ENCODE assay signal across 18 cellular contexts in the genomic region with DNA sequence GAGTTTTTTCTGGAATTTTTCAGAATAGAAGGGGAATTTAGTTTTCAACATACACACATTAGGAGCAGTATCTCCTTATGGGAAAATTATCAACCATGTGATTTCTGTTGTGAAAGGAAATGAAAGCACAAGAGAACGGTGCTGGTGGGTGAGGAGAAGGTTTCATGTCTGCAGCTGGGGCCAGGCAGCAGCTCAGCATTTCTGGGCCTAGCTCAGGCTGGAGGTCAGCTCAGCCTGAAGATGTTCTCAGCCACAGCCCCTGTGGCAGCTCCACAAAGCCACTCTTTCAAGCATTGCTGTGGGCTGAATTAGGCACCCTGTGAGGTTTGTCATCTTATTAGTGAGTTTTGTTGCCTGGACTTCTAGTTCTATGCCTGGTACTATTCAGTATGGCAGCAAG.
DNase-seq lines count a peak whose midpoint lies in the region; ATAC-seq, FAIRE-seq and TF ChIP-seq lines count a peak whose summit lies in the region.
"Had no signal": no experiment of that assay in that cellular context is flagged by ENCODE, and none has a peak within 500 bp of the region (broad histone marks: within the 10 kb centered on the region; RNA-seq: fewer than 3 reads in every experiment).

No MANE protein-coding gene starts in this region.

- H3K9me3 Mint-ChIP-seq in CD4-positive, alpha-beta T cell = no peaks in the 10 kb centered on the region

- peak overlapping the region; percentile 87 for H3K4me2 ChIP-seq in MM.1S (ENCODE audit: low read depth, low read length)

- H4K20me1 ChIP-seq in MM.1S (ENCODE audit: insufficient read depth, low read length) = no peaks in the 10 kb centered on the region

- H3K9me2 ChIP-seq in MM.1S (replicated peaks; ENCODE audit: insufficient read depth, low read length) = no peaks in the 10 kb centered on the region

- no peaks in the 10 kb centered on the region for H3K9me3 ChIP-seq in MM.1S (replicated peaks; ENCODE audit: insufficient read depth, low read length)
- peaks cover 0 to 4% (median 2%) of the 10 kb centered on the region in 4 donors for H3K9me3 ChIP-seq in upper lobe of left lung
- peaks cover 11% of the 10 kb centered on the region for H3K9me3 ChIP-seq in CD4-positive, alpha-beta T cell (ENCODE audit: control insufficient read depth, low read length)
- H3K9me3 ChIP-seq: MG63 had no signal

- H2AFZ ChIP-seq in MM.1S (ENCODE audit: low read length) = peak overlapping the region; percentile 48

- peaks cover 9% of the 10 kb centered on the region for H3K79me2 ChIP-seq in MM.1S (ENCODE audit: low read length)

- WGBS in upper lobe of left lung, 2 donors = 73 to 82% methylated on average over 1 of the region's 1 CpG

- H3K4me3 ChIP-seq in MM.1S (ENCODE audit: low read length) (peak overlapping the region; percentile 52), upper lobe of left lung (no peak overlapping the region)
- H3K4me3 ChIP-seq: MG63, right atrium auricular region had no signal

- peaks cover 65% of the 10 kb centered on the region for H3K4me1 ChIP-seq in MM.1S (ENCODE audit: low read length)
- no peaks in the 10 kb centered on the region for H3K4me1 ChIP-seq in upper lobe of left lung
- H3K4me1 ChIP-seq: right atrium auricular region had no signal

- CTCF ChIA-PET in CD4-positive, alpha-beta T cell (lab: Charles Lee) = no interaction called here

- no peak for TF ChIP-seq CTCF in MM.1S (IDR thresholded peaks at IDR 0.05; ENCODE audit: low read length)
- no peak for TF ChIP-seq CTCF in upper lobe of left lung (IDR thresholded peaks at IDR 0.05)
- no peak for TF ChIP-seq CTCF in CD4-positive, alpha-beta T cell (IDR thresholded peaks at IDR 0.05)

- H3K27me3 ChIP-seq in MM.1S (replicated peaks; ENCODE audit: insufficient read depth, low read length) = no peaks in the 10 kb centered on the region
- H3K27me3 ChIP-seq in upper lobe of left lung = no peaks in the 10 kb centered on the region
- no peaks in the 10 kb centered on the region for H3K27me3 ChIP-seq in CD4-positive, alpha-beta T cell (ENCODE audit: control insufficient read depth, insufficient read depth, low read length)
- H3K27me3 ChIP-seq: MG63, right atrium auricular region had no signal

- FAIRE-seq in GM18507 (lab: Jason Lieb, UNC) (peak; percentile 66), RCC 7860 (lab: Jason Lieb, UNC) (no peak)

- peak overlapping the region; percentile 63 for H3K9ac ChIP-seq in MM.1S (ENCODE audit: low read length)

- no peak for DNase-seq in GM18507 (ENCODE audit: extremely low spot score, insufficient read length, low read depth)
- peak; percentile 86 for DNase-seq in MM.1S
- DNase-seq in upper lobe of left lung = no peak
- no peak for DNase-seq in amygdala (lab: John Stamatoyannopoulos, UW)
- no peak for DNase-seq in RCC 7860 (ENCODE audit: low spot score)
- DNase-seq in CD4-positive, alpha-beta T cell = no peak
- DNase-seq: activated CD4-positive, CD25-positive, alpha-beta regulatory T cell treated with anti-CD3 and anti-CD28 coated beads, Interleukin-2, amount 50 U/mL, for 72 hours; DMS53; MG63; naive B cell; NCI-H2171 treated with DMSO at 0.1 percent for 48 hours; stimulated activated CD4-positive, alpha-beta T cell treated with anti-CD3 and anti-CD28 coated beads, Interleukin-4, amount 100 ng/mL, for 24 hours; stimulated activated naive B cell treated with anti-CD40 and anti-IgM and Interleukin-4, amounts not matched to agents 10 μg/mL and 1 μg/mL and 100 μg/mL, for 72 hours had no signal

- H3K27ac ChIP-seq in MM.1S (ENCODE audit: low read length) (peak overlapping the region; percentile 90), upper lobe of left lung (no peak overlapping the region)
- no peak overlapping the region for H3K27ac ChIP-seq in CD4-positive, alpha-beta T cell (ENCODE audit: low read depth, low read length)
- H3K27ac ChIP-seq: right atrium auricular region had no signal

- H3K4me3 Mint-ChIP-seq in CD4-positive, alpha-beta T cell = no peak overlapping the region
- H3K4me3 Mint-ChIP-seq: activated naive CD8-positive, alpha-beta T cell; naive B cell; stimulated activated naive B cell treated with anti-CD40 and anti-IgM and Interleukin-4, amounts not matched to agents 10 μg/mL and 1 μg/mL and 100 μg/mL, for 72 hours had no signal

- TF ChIP-seq POLR2A in upper lobe of left lung (IDR thresholded peaks at IDR 0.05) = no peak

- peaks cover 17% of the 10 kb centered on the region for H3F3A ChIP-seq in MM.1S (ENCODE audit: insufficient read depth, low read length)

- H3K4me1 Mint-ChIP-seq in CD4-positive, alpha-beta T cell (ENCODE audit: low read depth) = no peaks in the 10 kb centered on the region
- H3K4me1 Mint-ChIP-seq: naive B cell; stimulated activated naive B cell treated with anti-CD40 and anti-IgM and Interleukin-4, amounts not matched to agents 10 μg/mL and 1 μg/mL and 100 μg/mL, for 72 hours had no signal

- no peak overlapping the region for H3K27ac Mint-ChIP-seq in CD4-positive, alpha-beta T cell
- H3K27ac Mint-ChIP-seq: activated naive CD8-positive, alpha-beta T cell; naive B cell; stimulated activated naive B cell treated with anti-CD40 and anti-IgM and Interleukin-4, amounts not matched to agents 10 μg/mL and 1 μg/mL and 100 μg/mL, for 72 hours had no signal

- POLR2A ChIA-PET in CD4-positive, alpha-beta T cell (lab: Charles Lee) = no interaction called here

- intact Hi-C loops in CD4-positive, alpha-beta T cell (cut with DNase I, micrococcal nuclease) = no loop called here

- H3K36me3 ChIP-seq in MM.1S (replicated peaks; ENCODE audit: insufficient read depth, low read length) (no peaks in the 10 kb centered on the region), upper lobe of left lung (no peaks in the 10 kb centered on the region)
- H3K36me3 ChIP-seq: MG63, right atrium auricular region had no signal

- H3K27me3 Mint-ChIP-seq in CD4-positive, alpha-beta T cell = no peaks in the 10 kb centered on the region

- ATAC-seq in GM19467 (IDR thresholded peaks at IDR 0.05; ENCODE audit: unreplicated experiment) (peak; percentile 76), HG02798 (IDR thresholded peaks at IDR 0.05; ENCODE audit: poor library complexity, unreplicated experiment) (peak; percentile 95), upper lobe of left lung (ENCODE audit: low FRiP score in 2 of 2) (no peak)
- no peak for ATAC-seq in CD4-positive, alpha-beta T cell (ENCODE audit: poor library complexity)
- ATAC-seq: HCT116; stimulated activated naive B cell treated with anti-CD40 and anti-IgM and Interleukin-4, amounts not matched to agents 10 μg/mL and 1 μg/mL and 100 μg/mL, for 72 hours had no signal

- TF ChIP-seq EP300 in upper lobe of left lung (IDR thresholded peaks at IDR 0.05) = no peak

- no peaks in the 10 kb centered on the region for H3K36me3 Mint-ChIP-seq in CD4-positive, alpha-beta T cell (ENCODE audit: low read depth)
- H3K36me3 Mint-ChIP-seq: activated naive CD8-positive, alpha-beta T cell had no signal

Comparison
In these comparisons a context has a peak if more than half of its experiments do, and no peak if none do; other contexts are left out.
1. ATAC-seq: peak in GM19467 (single experiment) and HG02798 (single experiment); none in upper lobe of left lung (0 of 2) and CD4-positive, alpha-beta T cell (single experiment).